In the genomic region with DNA sequence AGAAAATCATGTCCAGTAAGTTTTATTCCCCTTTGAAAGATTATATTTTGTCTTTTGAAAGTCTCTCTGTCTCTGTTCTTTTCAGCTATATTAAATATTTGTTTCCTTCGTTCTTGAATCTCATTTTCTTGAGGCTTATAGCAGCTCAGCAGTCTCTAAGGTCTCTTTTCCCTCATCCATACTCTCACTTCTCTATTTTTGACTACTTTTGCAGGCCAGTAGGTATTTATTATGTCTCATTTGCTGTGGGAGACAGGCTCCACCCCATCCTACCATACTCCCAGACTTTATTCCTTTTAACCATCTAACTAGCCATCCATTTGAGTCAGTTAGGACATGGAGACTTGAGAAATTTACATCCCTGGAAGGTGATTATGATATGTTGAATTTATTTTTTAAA, we compare ENCODE assay signal across 12 cellular contexts.
DNase-seq lines count a peak whose midpoint lies in the region; ATAC-seq, FAIRE-seq and TF ChIP-seq lines count a peak whose summit lies in the region.
"Had no signal": no experiment of that assay in that cellular context is flagged by ENCODE, and none has a peak within 500 bp of the region (broad histone marks: within the 10 kb centered on the region; RNA-seq: fewer than 3 reads in every experiment).

No MANE protein-coding gene starts in this region.

- H3K4me1 ChIP-seq in testis (peaks cover 48% of the 10 kb centered on the region), kidney (ENCODE audit: control insufficient read depth in 1 of 2, insufficient read depth in 1 of 2, low read depth in 1 of 2, low read length in 2 of 2) (peaks cover 20 to 27% of the 10 kb centered on the region in 2 donors)

- no peaks in the 10 kb centered on the region for H3K9me3 ChIP-seq in testis
- H3K9me3 ChIP-seq in kidney (ENCODE audit: control insufficient read depth in 1 of 2, low read length in 2 of 2): no peaks in the 10 kb centered on the region

- FAIRE-seq in kidney (lab: Jason Lieb, UNC): no peak

- DNase-seq in M059J (ENCODE audit: low read depth): peak; percentile 33
- DNase-seq in mesothelial cell of epicardium (ENCODE audit: low spot score in 2 of 2, unreplicated experiment in 2 of 2): no peak
- no peak for DNase-seq in testis
- no peak for DNase-seq in left colon
- no peak for DNase-seq in T-helper 9 cell
- no peak for DNase-seq in kidney
- DNase-seq: NCI-H1417 treated with DMSO at 0.1 percent for 48 hours, NCI-H526 had no signal

- H3K27me3 Mint-ChIP-seq in mesothelial cell of epicardium (ENCODE audit: low read depth): no peaks in the 10 kb centered on the region
- H3K27me3 Mint-ChIP-seq in activated T-helper 17 cell treated with anti-CD3 and anti-CD28 coated beads, Interleukin-2, amount 50 U/mL, for 72 hours: no peaks in the 10 kb centered on the region

- intact Hi-C loops in testis (cut with DNase I; ENCODE audit: low total_unique reads) (no loop called here), left colon (cut with DNase I, micrococcal nuclease) (loop anchor here in 1 of 2 donors (10.0 kb wide), 1 partner anchor 198 kb away; no protein-coding TSS in a partner anchor), kidney (cut with DNase I) (no loop called here)

- H3K27ac Mint-ChIP-seq in mesothelial cell of epicardium: peak overlapping the region; percentile 99
- H3K27ac Mint-ChIP-seq in activated T-helper 17 cell treated with anti-CD3 and anti-CD28 coated beads, Interleukin-2, amount 50 U/mL, for 72 hours: no peak overlapping the region
- H3K27ac Mint-ChIP-seq: activated naive CD4-positive, alpha-beta T cell treated with anti-CD3 and anti-CD28 coated beads, Interleukin-2, amount 50 U/mL, for 72 hours had no signal

- no peak for TF ChIP-seq POLR2A in testis (IDR thresholded peaks at IDR 0.05)

- no peaks in the 10 kb centered on the region for H3K27me3 ChIP-seq in testis

- H3K9me3 Mint-ChIP-seq in mesothelial cell of epicardium: no peaks in the 10 kb centered on the region
- no peaks in the 10 kb centered on the region for H3K9me3 Mint-ChIP-seq in activated T-helper 17 cell treated with anti-CD3 and anti-CD28 coated beads, Interleukin-2, amount 50 U/mL, for 72 hours
- H3K9me3 Mint-ChIP-seq: activated naive CD4-positive, alpha-beta T cell treated with anti-CD3 and anti-CD28 coated beads, Interleukin-2, amount 50 U/mL, for 72 hours had no signal

- TF ChIP-seq CTCF in mesothelial cell of epicardium (IDR thresholded peaks at IDR 0.05; ENCODE audit: unreplicated experiment) (no peak), testis (IDR thresholded peaks at IDR 0.05) (no peak), kidney (IDR thresholded peaks at IDR 0.05; ENCODE audit: borderline replicate concordance, extremely low read depth, insufficient read depth) (no peak)

- peaks cover 62% of the 10 kb centered on the region for H3K4me1 Mint-ChIP-seq in mesothelial cell of epicardium
- H3K4me1 Mint-ChIP-seq in activated T-helper 17 cell treated with anti-CD3 and anti-CD28 coated beads, Interleukin-2, amount 50 U/mL, for 72 hours: peaks cover 6% of the 10 kb centered on the region

- H3K36me3 Mint-ChIP-seq in mesothelial cell of epicardium: no peaks in the 10 kb centered on the region
- no peaks in the 10 kb centered on the region for H3K36me3 Mint-ChIP-seq in activated T-helper 17 cell treated with anti-CD3 and anti-CD28 coated beads, Interleukin-2, amount 50 U/mL, for 72 hours (ENCODE audit: low read depth)
- H3K36me3 Mint-ChIP-seq: activated naive CD4-positive, alpha-beta T cell treated with anti-CD3 and anti-CD28 coated beads, Interleukin-2, amount 50 U/mL, for 72 hours had no signal

- ATAC-seq in activated T-helper 17 cell treated with anti-CD3 and anti-CD28 coated beads, Interleukin-2, amount 50 U/mL, for 72 hours (replicated peaks): no peak
- no peak for ATAC-seq in left colon
- ATAC-seq: activated naive CD4-positive, alpha-beta T cell treated with anti-CD3 and anti-CD28 coated beads, Interleukin-2, amount 50 U/mL, for 72 hours; sciatic nerve had no signal

- WGBS in testis, 2 donors: 69 to 74% methylated on average over 1 of the region's 1 CpG

- no peak overlapping the region for H3K4me3 Mint-ChIP-seq in mesothelial cell of epicardium
- no peak overlapping the region for H3K4me3 Mint-ChIP-seq in activated T-helper 17 cell treated with anti-CD3 and anti-CD28 coated beads, Interleukin-2, amount 50 U/mL, for 72 hours

- H3K27ac ChIP-seq in angular gyrus (ENCODE audit: low read depth, low read length) (peak overlapping the region; percentile 7), testis (peak overlapping the region; percentile 53 to 82), kidney (ENCODE audit: low read depth in 2 of 2, low read length in 2 of 2) (peak overlapping the region in 1 of 2 donors; percentile 89)

- H3K4me3 ChIP-seq in testis: no peak overlapping the region
- H3K4me3 ChIP-seq in kidney (ENCODE audit: low read length in 2 of 2): no peak overlapping the region

- no peaks in the 10 kb centered on the region for H3K36me3 ChIP-seq in testis (ENCODE audit: low read depth, missing control alignments)
- H3K36me3 ChIP-seq in kidney (ENCODE audit: control insufficient read depth in 1 of 2, insufficient read depth in 2 of 2, low read length in 2 of 2): no peaks in the 10 kb centered on the region

- H3K9ac ChIP-seq in kidney (ENCODE audit: low read length in 2 of 2): no peak overlapping the region
